Comparison of ENCODE assay signal across 12 cellular contexts in genomic region chr11:86519064-86519911, GRCh38.
DNase-seq lines count a peak whose midpoint lies in the region; ATAC-seq, FAIRE-seq and TF ChIP-seq lines count a peak whose summit lies in the region.
"Had no signal": no experiment of that assay in that cellular context is flagged by ENCODE, and none has a peak within 500 bp of the region (broad histone marks: within the 10 kb centered on the region; RNA-seq: fewer than 3 reads in every experiment).

No MANE protein-coding gene starts in this region.

- H4K20me1 ChIP-seq in HepG2 (ENCODE audit: insufficient read depth, low read length), result no peaks in the 10 kb centered on the region
- H4K20me1 ChIP-seq: BLaER1 treated with 17β-estradiol and CSF1 and Interleukin-3, amounts not matched to agents 10 nM and 100 nM had no signal

- H3K27ac ChIP-seq in liver (ENCODE audit: low read depth in 1 of 2, low read length in 2 of 2) (peak overlapping the region in 1 of 2 donors; percentile 51), HepG2 (ENCODE audit: extremely low read length, insufficient read depth, low read length) (no peak overlapping the region), mesendoderm (ENCODE audit: low read depth, low read length) (peak overlapping the region; percentile 24), aorta (ENCODE audit: low read depth in 1 of 2, low read length in 2 of 2) (peak overlapping the region; percentile 48 to 76)
- H3K27ac ChIP-seq: BLaER1 treated with 17β-estradiol and CSF1 and Interleukin-3, amounts not matched to agents 10 nM and 100 nM had no signal

- no peaks in the 10 kb centered on the region for H3K79me2 ChIP-seq in HepG2 (ENCODE audit: insufficient read depth, low read length)
- H3K79me2 ChIP-seq in mesendoderm (ENCODE audit: control insufficient read depth, insufficient read depth, low read length), result no peaks in the 10 kb centered on the region

- ATAC-seq in HepG2, result no peak
- peak; percentile 19 for ATAC-seq in aorta (ENCODE audit: low FRiP score)
- ATAC-seq in HG03342 (IDR thresholded peaks at IDR 0.05; ENCODE audit: unreplicated experiment), result no peak
- ATAC-seq: stimulated activated naive B cell treated with anti-CD40 and anti-IgM and Interleukin-4, amounts not matched to agents 10 μg/mL and 1 μg/mL and 100 μg/mL, for 72 hours had no signal

- TF ChIP-seq RAD21 in liver (IDR thresholded peaks at IDR 0.05) (no peak), HepG2 (CRISPR knock-in tag; IDR thresholded peaks at IDR 0.05) (no peak)

- peak overlapping the region; percentile 40 for H2AK5ac ChIP-seq in mesendoderm (ENCODE audit: low read length)

- peak overlapping the region; percentile 51 for H3K56ac ChIP-seq in mesendoderm (ENCODE audit: low read length)

- no peak overlapping the region for H4K5ac ChIP-seq in mesendoderm (ENCODE audit: low read length)

- peak overlapping the region; percentile 98 for H2BK120ac ChIP-seq in mesendoderm (ENCODE audit: low read depth, low read length)

- intact Hi-C loops in HepG2 (cut with micrococcal nuclease; ENCODE audit: unreplicated experiment), result no loop called here
- intact Hi-C loops in aorta (cut with DNase I), result loop anchor here (5.0 kb wide), 2 partner anchors 37 to 58 kb away; no protein-coding TSS in a partner anchor

- no peak for DNase-seq in HepG2 (ENCODE audit: low spot score)
- DNase-seq in choroid plexus epithelial cell (ENCODE audit: low read depth), result peak; percentile 92
- DNase-seq in mesendoderm, result peak; percentile 29
- DNase-seq in aorta, result no peak
- no peak for DNase-seq in T-helper 2 cell treated with Interferon-gamma antibody and Interleukin-4, amounts not matched to agents 5 μg/mL and 100 μg/mL, for 36 hours (ENCODE audit: low spot score)
- DNase-seq in SW480 (ENCODE audit: low spot score), result no peak
- DNase-seq: NCI-H774; stimulated activated naive B cell treated with anti-CD40 and anti-IgM and Interleukin-4, amounts not matched to agents 10 μg/mL and 1 μg/mL and 100 μg/mL, for 72 hours had no signal

- in situ Hi-C loops in HepG2 (cut with HindIII; ENCODE audit: extremely low pct_ligation_motif_present, low pct_unique_long_range_greater_than_20kb), result no loop called here

- H3K79me1 ChIP-seq in mesendoderm (ENCODE audit: low read length), result no peaks in the 10 kb centered on the region

- no peak overlapping the region for H3K27ac Mint-ChIP-seq in T-helper 2 cell treated with Interferon-gamma antibody and Interleukin-4, amounts not matched to agents 5 μg/mL and 100 μg/mL, for 36 hours
- H3K27ac Mint-ChIP-seq: stimulated activated naive B cell treated with anti-CD40 and anti-IgM and Interleukin-4, amounts not matched to agents 10 μg/mL and 1 μg/mL and 100 μg/mL, for 72 hours had no signal

- no peak overlapping the region for H3K4me3 Mint-ChIP-seq in T-helper 2 cell treated with Interferon-gamma antibody and Interleukin-4, amounts not matched to agents 5 μg/mL and 100 μg/mL, for 36 hours
- H3K4me3 Mint-ChIP-seq: neural crest cell; stimulated activated naive B cell treated with anti-CD40 and anti-IgM and Interleukin-4, amounts not matched to agents 10 μg/mL and 1 μg/mL and 100 μg/mL, for 72 hours had no signal

- H3K4me1 ChIP-seq in liver (ENCODE audit: control insufficient read depth in 4 of 4, insufficient read depth in 4 of 4, low read length in 3 of 4) (peaks cover 0 to 10% (median 0%) of the 10 kb centered on the region in 4 donors), HepG2 (ENCODE audit: insufficient read depth, low read length) (peaks cover 14% of the 10 kb centered on the region), mesendoderm (ENCODE audit: control insufficient read depth, low read depth, low read length) (peaks cover 16% of the 10 kb centered on the region), aorta (ENCODE audit: control insufficient read depth in 1 of 2, insufficient read depth in 2 of 2, low read length in 2 of 2) (peaks cover 9 to 21% of the 10 kb centered on the region in 2 donors)

- H3K27me3 Mint-ChIP-seq in T-helper 2 cell treated with Interferon-gamma antibody and Interleukin-4, amounts not matched to agents 5 μg/mL and 100 μg/mL, for 36 hours (ENCODE audit: low read depth), result no peaks in the 10 kb centered on the region
- H3K27me3 Mint-ChIP-seq: stimulated activated naive B cell treated with anti-CD40 and anti-IgM and Interleukin-4, amounts not matched to agents 10 μg/mL and 1 μg/mL and 100 μg/mL, for 72 hours had no signal

- H2BK5ac ChIP-seq in mesendoderm (ENCODE audit: low read length), result peak overlapping the region; percentile 40

- H3K9me3 ChIP-seq in liver (ENCODE audit: control insufficient read depth in 4 of 4, low read length in 3 of 4) (no peaks in the 10 kb centered on the region), HepG2 (ENCODE audit: low read length) (no peaks in the 10 kb centered on the region), aorta (ENCODE audit: control insufficient read depth, low read length) (no peaks in the 10 kb centered on the region)
- H3K9me3 ChIP-seq: BLaER1 treated with 17β-estradiol and CSF1 and Interleukin-3, amounts not matched to agents 10 nM and 100 nM had no signal

- TF ChIP-seq CTCF in liver (IDR thresholded peaks at IDR 0.05; ENCODE audit: low read depth, low read length, missing input control), result no peak
- TF ChIP-seq CTCF in HepG2 (CRISPR knock-in tag; IDR thresholded peaks at IDR 0.05), result no peak
- TF ChIP-seq CTCF in choroid plexus epithelial cell (conservative IDR thresholded peaks at IDR 0.05; ENCODE audit: low read depth, low read length), result no peak

- H3K23ac ChIP-seq in mesendoderm (ENCODE audit: low read length), result no peak overlapping the region

- H3K4ac ChIP-seq in mesendoderm (ENCODE audit: low read depth, low read length), result peak overlapping the region; percentile 50

- H3K4me3 ChIP-seq in liver (ENCODE audit: low read depth in 1 of 3, low read length in 3 of 3), result no peak overlapping the region
- no peak overlapping the region for H3K4me3 ChIP-seq in HepG2 (replicated peaks in 1 of 3; ENCODE audit: insufficient read depth in 1 of 3, low read depth in 2 of 3, low read length in 3 of 3)
- no peak overlapping the region for H3K4me3 ChIP-seq in choroid plexus epithelial cell (ENCODE audit: low read depth, low read length)
- no peak overlapping the region for H3K4me3 ChIP-seq in mesendoderm (ENCODE audit: low read length)
- no peak overlapping the region for H3K4me3 ChIP-seq in aorta (ENCODE audit: low read length in 2 of 2)
- H3K4me3 ChIP-seq: BLaER1 treated with 17β-estradiol and CSF1 and Interleukin-3, amounts not matched to agents 10 nM and 100 nM had no signal

- CTCF ChIA-PET in HepG2 (lab: Yijun Ruan, JAX; ENCODE audit: low intra/inter-chr PET ratio, low total read pairs), result no interaction called here

- H3K18ac ChIP-seq in mesendoderm (ENCODE audit: low read length), result peak overlapping the region; percentile 97

- H2AFZ ChIP-seq in HepG2 (ENCODE audit: low read length), result no peak overlapping the region

- H3K9ac ChIP-seq in liver (ENCODE audit: low read depth in 1 of 2, low read length in 2 of 2) (no peak overlapping the region), HepG2 (ENCODE audit: insufficient read depth, low read depth, low read length) (no peak overlapping the region), mesendoderm (ENCODE audit: low read length) (no peak overlapping the region)
- H3K9ac ChIP-seq: BLaER1 treated with 17β-estradiol and CSF1 and Interleukin-3, amounts not matched to agents 10 nM and 100 nM had no signal

- WGBS in liver, result 87% methylated on average over 5 of the region's 5 CpGs
- 37% methylated on average over 5 of the region's 5 CpGs for WGBS in HepG2 (ENCODE audit: low lambda C conversion rate)
- WGBS in mesendoderm (ENCODE audit: extremely low coverage, insufficient coverage, low lambda C conversion rate), result no CpG with 5 or more reads among the region's 5 CpGs
- WGBS in aorta, 2 donors, result 3 to 7% methylated on average over 5 of the region's 5 CpGs

- H3K36me3 ChIP-seq in liver (ENCODE audit: control insufficient read depth in 4 of 4, insufficient read depth in 3 of 4, low read depth in 1 of 4, low read length in 3 of 4), result no peaks in the 10 kb centered on the region
- no peaks in the 10 kb centered on the region for H3K36me3 ChIP-seq in HepG2 (replicated peaks in 1 of 2; ENCODE audit: control insufficient read depth in 1 of 2, insufficient read depth in 2 of 2, low read length in 2 of 2)
- H3K36me3 ChIP-seq in mesendoderm (ENCODE audit: control insufficient read depth, insufficient read depth, low read length), result no peaks in the 10 kb centered on the region
- no peaks in the 10 kb centered on the region for H3K36me3 ChIP-seq in aorta (ENCODE audit: control insufficient read depth in 1 of 2, insufficient read depth in 2 of 2, low read length in 1 of 2)
- H3K36me3 ChIP-seq: BLaER1 treated with 17β-estradiol and CSF1 and Interleukin-3, amounts not matched to agents 10 nM and 100 nM had no signal

- H3K27me3 ChIP-seq in liver (ENCODE audit: control insufficient read depth in 4 of 4, insufficient read depth in 4 of 4, low read length in 3 of 4), result no peaks in the 10 kb centered on the region
- no peaks in the 10 kb centered on the region; a peak in 1 of 5 replicates for H3K27me3 ChIP-seq in HepG2 (ENCODE audit: control insufficient read depth in 1 of 2, insufficient read depth in 2 of 2, low read length in 2 of 2)
- H3K27me3 ChIP-seq in mesendoderm (ENCODE audit: insufficient read depth, low read length, poor library complexity), result no peaks in the 10 kb centered on the region
- H3K27me3 ChIP-seq in aorta (ENCODE audit: control insufficient read depth in 1 of 2, insufficient read depth in 2 of 2, low read length in 1 of 2), result no peaks in the 10 kb centered on the region
- H3K27me3 ChIP-seq: BLaER1 treated with 17β-estradiol and CSF1 and Interleukin-3, amounts not matched to agents 10 nM and 100 nM had no signal

- no peak overlapping the region for H4K8ac ChIP-seq in mesendoderm (ENCODE audit: low read depth, low read length)

- peaks cover 8% of the 10 kb centered on the region for H3K4me1 Mint-ChIP-seq in T-helper 2 cell treated with Interferon-gamma antibody and Interleukin-4, amounts not matched to agents 5 μg/mL and 100 μg/mL, for 36 hours (ENCODE audit: low read depth)

- FAIRE-seq in HepG2 (lab: Jason Lieb, UNC), result no peak

- H3K4me2 ChIP-seq in HepG2 (ENCODE audit: low read depth, low read length) (no peak overlapping the region), mesendoderm (ENCODE audit: low read length) (no peak overlapping the region)
- H3K4me2 ChIP-seq: BLaER1 treated with 17β-estradiol and CSF1 and Interleukin-3, amounts not matched to agents 10 nM and 100 nM had no signal

- POLR2A ChIA-PET in HepG2 (lab: Yijun Ruan, JAX), result no interaction called here

- TF ChIP-seq EP300 in HepG2 (IDR thresholded peaks at IDR 0.05; ENCODE audit: low read depth in 2 of 2, low read length in 2 of 2) (no peak), HepG2 (CRISPR knock-in tag; IDR thresholded peaks at IDR 0.05; ENCODE audit: borderline replicate concordance) (no peak)

- no TSS peak for BruUV-seq in HepG2 (replicated peaks; lab: Mats Ljungman, UMichigan)

- H2BK15ac ChIP-seq in mesendoderm (replicated peaks; ENCODE audit: low read depth), result no peak overlapping the region

- peaks cover 3% of the 10 kb centered on the region for H3K9me3 Mint-ChIP-seq in T-helper 2 cell treated with Interferon-gamma antibody and Interleukin-4, amounts not matched to agents 5 μg/mL and 100 μg/mL, for 36 hours
- H3K9me3 Mint-ChIP-seq: neural crest cell had no signal

- H3K36me3 Mint-ChIP-seq in T-helper 2 cell treated with Interferon-gamma antibody and Interleukin-4, amounts not matched to agents 5 μg/mL and 100 μg/mL, for 36 hours (ENCODE audit: low read depth), result no peaks in the 10 kb centered on the region
- H3K36me3 Mint-ChIP-seq: stimulated activated naive B cell treated with anti-CD40 and anti-IgM and Interleukin-4, amounts not matched to agents 10 μg/mL and 1 μg/mL and 100 μg/mL, for 72 hours had no signal

- no peak for TF ChIP-seq POLR2A in HepG2 (IDR thresholded peaks at IDR 0.05; ENCODE audit: insufficient read depth in 1 of 2, low read depth in 2 of 2, low read length in 2 of 2)

Comparison
In these comparisons a context has a peak if more than half of its experiments do, and no peak if none do; other contexts are left out.
1. DNase-seq: peak in choroid plexus epithelial cell (single experiment) and mesendoderm (single experiment); none in HepG2 (single experiment), aorta (0 of 2), T-helper 2 cell treated with Interferon-gamma antibody and Interleukin-4, amounts not matched to agents 5 μg/mL and 100 μg/mL, for 36 hours (single experiment) and SW480 (single experiment).